Comparison of ENCODE assay signal across 10 cellular contexts in the genomic region with DNA sequence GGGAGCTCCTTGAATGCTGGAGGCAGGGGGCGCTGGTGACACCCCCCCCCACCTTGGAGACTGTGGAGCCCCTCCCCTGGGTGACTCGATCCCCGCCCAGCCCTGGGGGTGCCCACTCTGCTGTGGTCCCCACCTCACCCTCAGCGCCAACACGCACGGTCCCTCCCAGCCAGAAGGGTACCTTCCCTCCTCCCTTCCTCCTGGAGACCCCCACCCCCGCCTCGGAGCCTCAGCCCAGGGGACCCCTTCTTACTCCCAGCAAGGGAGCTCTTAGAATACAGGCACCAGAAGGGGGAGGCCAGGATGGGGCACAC. TPM values are rescaled to one million over a fixed set of nuclear protein-coding genes. Genes with fewer than 3 reads are reported as not detected.
DNase-seq lines count a peak whose midpoint lies in the region; FAIRE-seq and TF ChIP-seq lines count a peak whose summit lies in the region.
"Had no signal": no experiment of that assay in that cellular context is flagged by ENCODE, and none has a peak within 500 bp of the region (broad histone marks: within the 10 kb centered on the region; RNA-seq: fewer than 3 reads in every experiment).

No MANE protein-coding gene starts in this region.

- H4K20me1 ChIP-seq in H1 (replicated peaks in 1 of 2; ENCODE audit: control insufficient read depth in 1 of 2, insufficient read depth in 2 of 2, low read length in 2 of 2), result peaks cover 2 to 5% of the 10 kb centered on the region in 2 experiments

- peak overlapping the region; percentile 42 to 74 for H3K4me2 ChIP-seq in H1 (ENCODE audit: insufficient read depth in 1 of 2, low read depth in 2 of 2, low read length in 2 of 2)

- WGBS in H1 (ENCODE audit: extremely low coverage in 1 of 2, insufficient coverage in 1 of 2, insufficient read length in 1 of 2, insufficient replicate concordance in 2 of 2, low coverage in 1 of 2, low lambda C conversion rate in 2 of 2, missing lambda C conversion rate in 1 of 2), 2 experiments, result 7% methylated on average over 3 of the region's 8 CpGs; no CpG with 5 or more reads in 1 of the 2 experiments
- 2 to 8% (median 2%) methylated on average over 7 to 8 of the region's 8 CpGs for WGBS in small intestine, 3 donors

- FAIRE-seq in H1 (lab: Jason Lieb, UNC) (no peak), small intestine (lab: Jason Lieb, UNC) (no peak)
- FAIRE-seq: islet of Langerhans had no signal

- peaks cover 17% of the 10 kb centered on the region for H3K4me1 Mint-ChIP-seq in nephron

- H3K4ac ChIP-seq in H1 (replicated peaks; ENCODE audit: insufficient read length, low read depth, low read length), result no peak overlapping the region

- peaks cover 27% of the 10 kb centered on the region for H3K4me1 ChIP-seq in ACC112 (ENCODE audit: control insufficient read depth, insufficient read depth, low read length, unreplicated experiment)
- peaks cover 25% of the 10 kb centered on the region for H3K4me1 ChIP-seq in HUES6 (ENCODE audit: control insufficient read depth, insufficient read depth, low read length)
- H3K4me1 ChIP-seq in H1 (replicated peaks in 1 of 4; ENCODE audit: control insufficient read depth in 3 of 4, insufficient read depth in 4 of 4, low read length in 3 of 4), result peaks cover 0 to 18% (median 10%) of the 10 kb centered on the region in 4 experiments; a peak in 5 of 7 replicates
- H3K4me1 ChIP-seq in small intestine (ENCODE audit: control insufficient read depth in 2 of 2, insufficient read depth in 1 of 2, low read depth in 1 of 2, low read length in 1 of 2), result no peaks in the 10 kb centered on the region

- peaks cover 13% of the 10 kb centered on the region for H3K27me3 Mint-ChIP-seq in nephron (ENCODE audit: low read depth)

- no peak overlapping the region for H3K27ac Mint-ChIP-seq in nephron
- H3K27ac Mint-ChIP-seq: stimulated activated naive CD8-positive, alpha-beta T cell treated with anti-CD3 and anti-CD28 coated beads, Interleukin-15, Interleukin-2, amounts not matched to agents 100 ng/mL and 50 ng/mL, for 24 hours had no signal

- H3K23ac ChIP-seq in H1 (ENCODE audit: insufficient read length), result no peak overlapping the region

- CTCF ChIA-PET in H1 (lab: Charles Lee; ENCODE audit: partially characterized antibody), result interaction anchor here (0.6 to 12.0 kb wide), 30 partner anchors 8 to 399 kb away, joined by 3 to 168 read pairs (median 6); a partner anchor contains a TSS

- TF ChIP-seq RAD21 in H1 (IDR thresholded peaks at IDR 0.05 in 1 of 2, conservative IDR thresholded peaks at IDR 0.05 in 1 of 2; ENCODE audit: low read depth in 2 of 2, low read length in 2 of 2), result no peak

- H3K79me1 ChIP-seq in H1 (ENCODE audit: low read depth, low read length), result 0 out of 2 replicates have a peak, but pooled peaks cover 2% of the 10 kb centered on the region

- peak overlapping the region; percentile 22 for H2BK120ac ChIP-seq in H1 (replicated peaks; ENCODE audit: low read depth, low read length)

- no peak overlapping the region for H2AK5ac ChIP-seq in H1 (ENCODE audit: low read depth, low read length)

- 0 out of 2 replicates have a peak overlapping the region, but pooled peaks have one; percentile 27 for H2BK12ac ChIP-seq in H1 (ENCODE audit: low read depth, low read length)

- TF ChIP-seq CTCF in H1 (IDR thresholded peaks at IDR 0.05; ENCODE audit: control extremely low read depth in 1 of 3, insufficient read depth in 1 of 3, low read depth in 1 of 3, low read length in 3 of 3) (no peak), nephron (IDR thresholded peaks at IDR 0.05; ENCODE audit: unreplicated experiment in 3 of 3) (no peak)

- POLR2A ChIA-PET in H1 (lab: Charles Lee; ENCODE audit: partially characterized antibody), result interaction anchor here (0.6 to 1.6 kb wide), 8 partner anchors 9 to 116 kb away, joined by 3 to 4 read pairs (median 3); no protein-coding TSS in a partner anchor

- no peak overlapping the region for H3K14ac ChIP-seq in H1 (ENCODE audit: insufficient read length)

- peaks cover 22% of the 10 kb centered on the region for H3K79me2 ChIP-seq in ACC112 (ENCODE audit: control insufficient read depth, insufficient read depth, low read length, unreplicated experiment)
- H3K79me2 ChIP-seq in H1 (ENCODE audit: control insufficient read depth in 1 of 2, insufficient read depth in 2 of 2, low read length in 2 of 2), result no peaks in the 10 kb centered on the region

- no peaks in the 10 kb centered on the region for H3K36me3 Mint-ChIP-seq in nephron (ENCODE audit: low read depth)

- TF ChIP-seq POLR2A in H1 (IDR thresholded peaks at IDR 0.05; ENCODE audit: control extremely low read depth in 1 of 2, low read depth in 2 of 2, low read length in 2 of 2), result no peak

- H2AFZ ChIP-seq in ACC112 (ENCODE audit: low read length, unreplicated experiment) (no peak overlapping the region), H1 (ENCODE audit: low read length) (no peak overlapping the region)

- H2BK15ac ChIP-seq in H1 (ENCODE audit: low read length), result 0 out of 2 replicates have a peak overlapping the region, but pooled peaks have one; percentile 61

- H3K36me3 ChIP-seq in ACC112 (ENCODE audit: insufficient read depth, low read length) (no peaks in the 10 kb centered on the region), HUES6 (ENCODE audit: control insufficient read depth, insufficient read depth, low read length) (no peaks in the 10 kb centered on the region), H1 (ENCODE audit: control insufficient read depth in 2 of 4, insufficient read depth in 4 of 4, low read length in 3 of 4) (no peaks in the 10 kb centered on the region; a peak in 1 of 8 replicates), small intestine (ENCODE audit: control insufficient read depth in 2 of 2, insufficient read depth in 2 of 2, low read length in 2 of 2) (no peaks in the 10 kb centered on the region)

- H3K4me3 Mint-ChIP-seq in nephron, result peak overlapping the region; percentile 67 to 88 (median 82)
- H3K4me3 Mint-ChIP-seq: stimulated activated naive CD8-positive, alpha-beta T cell treated with anti-CD3 and anti-CD28 coated beads, Interleukin-15, Interleukin-2, amounts not matched to agents 100 ng/mL and 50 ng/mL, for 24 hours had no signal

- H3K27me3 ChIP-seq in ACC112 (ENCODE audit: insufficient read depth, low read length) (no peaks in the 10 kb centered on the region), HUES6 (ENCODE audit: control insufficient read depth, insufficient read depth, low read length) (peaks cover 17% of the 10 kb centered on the region; the same call in 1 of the 2 replicates), H1 (replicated peaks in 1 of 4; ENCODE audit: control insufficient read depth in 3 of 4, extremely low read depth in 1 of 4, insufficient read depth in 3 of 4, low read length in 3 of 4) (peaks cover 0 to 2% (median 0%) of the 10 kb centered on the region in 4 experiments; a peak in 3 of 7 replicates), small intestine (ENCODE audit: control insufficient read depth in 2 of 2, insufficient read depth in 2 of 2, low read length in 2 of 2) (peaks cover 0 to 7% of the 10 kb centered on the region in 2 donors)

- H3K56ac ChIP-seq in H1 (replicated peaks; ENCODE audit: insufficient read length, low read depth, low read length), result no peak overlapping the region

- no peaks in the 10 kb centered on the region for H3K9me3 Mint-ChIP-seq in nephron
- H3K9me3 Mint-ChIP-seq: stimulated activated naive CD8-positive, alpha-beta T cell treated with anti-CD3 and anti-CD28 coated beads, Interleukin-15, Interleukin-2, amounts not matched to agents 100 ng/mL and 50 ng/mL, for 24 hours had no signal

- peak overlapping the region; percentile 75 for H4K8ac ChIP-seq in H1 (ENCODE audit: extremely low read depth, insufficient read depth, low read length)

- H3K9me3 ChIP-seq in HUES6 (ENCODE audit: control insufficient read depth, insufficient read depth, low read depth, low read length) (no peaks in the 10 kb centered on the region), H1 (ENCODE audit: insufficient read depth in 2 of 2, low read depth in 1 of 2, low read length in 1 of 2) (no peaks in the 10 kb centered on the region), small intestine (ENCODE audit: control insufficient read depth, low read depth) (no peaks in the 10 kb centered on the region)

- peaks cover 9% of the 10 kb centered on the region; the same call in 1 of the 2 replicates for H3K23me2 ChIP-seq in H1 (ENCODE audit: low read depth, low read length)

- H3K18ac ChIP-seq in H1 (ENCODE audit: extremely low read depth, low read length), result peak overlapping the region; percentile 93

- DNase-seq in H1 (ENCODE audit: low read depth in 1 of 2, low spot score in 2 of 2) (no peak), OCI-M1 (lab: John Stamatoyannopoulos, UW) (no peak), small intestine (no peak), A172 (ENCODE audit: low spot score) (no peak), ecto neural progenitor cell (ENCODE audit: low spot score) (no peak)

- peak overlapping the region; percentile 67 for H3K4me3 ChIP-seq in ACC112 (ENCODE audit: low read depth, low read length)
- peak overlapping the region; percentile 48 for H3K4me3 ChIP-seq in HUES6 (ENCODE audit: low read depth, low read length)
- peak overlapping the region; percentile 16 to 73 (median 53) for H3K4me3 ChIP-seq in H1 (ENCODE audit: extremely low read depth in 1 of 4, insufficient read depth in 2 of 4, low read depth in 3 of 4, low read length in 4 of 4)
- peak overlapping the region in 1 of 2 donors; percentile 38 for H3K4me3 ChIP-seq in small intestine (ENCODE audit: low read depth in 1 of 2, low read length in 2 of 2)

- H3K9ac ChIP-seq in HUES6 (ENCODE audit: low read length), result no peak overlapping the region
- no peak overlapping the region; a peak in 1 of 7 replicates for H3K9ac ChIP-seq in H1 (replicated peaks in 1 of 4; ENCODE audit: extremely low read depth in 1 of 4, low read depth in 3 of 4, low read length in 3 of 4)

- no peak overlapping the region for H2BK20ac ChIP-seq in H1 (ENCODE audit: low read length)

- peak overlapping the region; percentile 15 for H4K5ac ChIP-seq in H1 (ENCODE audit: insufficient read length, low read depth, low read length)

- TF ChIP-seq EP300 in H1 (IDR thresholded peaks at IDR 0.05; ENCODE audit: borderline replicate concordance in 1 of 2, low read depth in 2 of 2, low read length in 2 of 2), result no peak

- H4K91ac ChIP-seq in H1 (replicated peaks; ENCODE audit: insufficient read length, low read length), result peak overlapping the region; percentile 73

- no peak overlapping the region for H3K27ac ChIP-seq in ACC112 (ENCODE audit: low read depth, low read length)
- H3K27ac ChIP-seq in HUES6 (ENCODE audit: low read depth, low read length), result no peak overlapping the region
- H3K27ac ChIP-seq in H1 (ENCODE audit: low read depth, low read length), result no peak overlapping the region
- no peak overlapping the region for H3K27ac ChIP-seq in small intestine (ENCODE audit: low read depth in 1 of 2, low read length in 1 of 2)

- H2BK5ac ChIP-seq in H1 (ENCODE audit: low read depth, low read length), result no peak overlapping the region; the same call in 1 of the 2 replicates

RNA-seq across cellular contexts. Expression of a gene that starts 5.6 kb away (rescaled TPM):
- 12.5 and 13.8 TPM in 2 replicates for total RNA-seq in H1 (2021; fragmentation: NEBNext Ultra II Directional; extraction: Animal tissue kit (Norgen Biotek cat#: 25700))
- polyA plus RNA-seq in H1 (2011; rRNA removed) (10.4 and 16.8 TPM in 2 replicates), small intestine (10 to 100 TPM in 1 of 3 donors, 1 to 10 TPM in 2; 2.4 to 10.5 (median 3.8) TPM)
- 12.2 TPM for polyA plus RNA-seq in H1 (2011; cell fraction: cytosol; rRNA removed)
- 72.0 TPM for polyA plus RNA-seq in H1 (2011; cell fraction: nucleus; rRNA removed)
- polyA plus RNA-seq in H1 (2012, experiment 1 of 2), result 8.2 to 19.5 TPM (median 15.5 TPM) in 4 replicates
- 7.7 TPM for polyA plus RNA-seq in H1 (2012, experiment 2 of 2)
- 12.4 TPM for polyA plus RNA-seq in H1 (2013, experiment 1 of 2)
- polyA plus RNA-seq in H1 (2013, experiment 2 of 2), result 11.4 TPM
- 4.7 TPM in 2 replicates for polyA minus RNA-seq in H1 (2011; rRNA and poly(A)+ RNA removed)
- polyA minus RNA-seq in H1 (2011; cell fraction: cytosol; rRNA and poly(A)+ RNA removed), result 6.5 TPM
- 14.6 TPM for polyA minus RNA-seq in H1 (2011; cell fraction: nucleus; rRNA and poly(A)+ RNA removed)
- total RNA-seq in A172 (2014; rRNA removed; shearing (Covaris generic)), result 8.6 and 10.1 TPM in 2 replicates

RNA-seq across cellular contexts. Expression of a gene that starts 19.9 kb away (rescaled TPM):
- 9.3 and 10.7 TPM in 2 replicates for total RNA-seq in H1 (2021; fragmentation: NEBNext Ultra II Directional; extraction: Animal tissue kit (Norgen Biotek cat#: 25700))
- polyA plus RNA-seq in H1 (2011; rRNA removed), result 19.5 and 26.1 TPM in 2 replicates
- polyA plus RNA-seq in H1 (2011; cell fraction: cytosol; rRNA removed), result 20.6 TPM
- 116 TPM for polyA plus RNA-seq in H1 (2011; cell fraction: nucleus; rRNA removed)
- 7.8 to 20.0 TPM (median 18.8 TPM) in 4 replicates for polyA plus RNA-seq in H1 (2012, experiment 1 of 2)
- 8.1 TPM for polyA plus RNA-seq in H1 (2012, experiment 2 of 2)
- polyA plus RNA-seq in H1 (2013, experiment 1 of 2), result 11.1 TPM
- polyA plus RNA-seq in H1 (2013, experiment 2 of 2), result 9.8 TPM
- 3.1 and 3.9 TPM in 2 replicates for polyA minus RNA-seq in H1 (2011; rRNA and poly(A)+ RNA removed)
- 4.1 TPM for polyA minus RNA-seq in H1 (2011; cell fraction: cytosol; rRNA and poly(A)+ RNA removed)
- 9.6 TPM for polyA minus RNA-seq in H1 (2011; cell fraction: nucleus; rRNA and poly(A)+ RNA removed)
- polyA plus RNA-seq in small intestine, result 10 to 100 TPM; 23.0 to 43.2 (median 23.3) TPM
- 5.1 and 6.2 TPM in 2 replicates for total RNA-seq in A172 (2014; rRNA removed; shearing (Covaris generic))
